In the genomic region with DNA sequence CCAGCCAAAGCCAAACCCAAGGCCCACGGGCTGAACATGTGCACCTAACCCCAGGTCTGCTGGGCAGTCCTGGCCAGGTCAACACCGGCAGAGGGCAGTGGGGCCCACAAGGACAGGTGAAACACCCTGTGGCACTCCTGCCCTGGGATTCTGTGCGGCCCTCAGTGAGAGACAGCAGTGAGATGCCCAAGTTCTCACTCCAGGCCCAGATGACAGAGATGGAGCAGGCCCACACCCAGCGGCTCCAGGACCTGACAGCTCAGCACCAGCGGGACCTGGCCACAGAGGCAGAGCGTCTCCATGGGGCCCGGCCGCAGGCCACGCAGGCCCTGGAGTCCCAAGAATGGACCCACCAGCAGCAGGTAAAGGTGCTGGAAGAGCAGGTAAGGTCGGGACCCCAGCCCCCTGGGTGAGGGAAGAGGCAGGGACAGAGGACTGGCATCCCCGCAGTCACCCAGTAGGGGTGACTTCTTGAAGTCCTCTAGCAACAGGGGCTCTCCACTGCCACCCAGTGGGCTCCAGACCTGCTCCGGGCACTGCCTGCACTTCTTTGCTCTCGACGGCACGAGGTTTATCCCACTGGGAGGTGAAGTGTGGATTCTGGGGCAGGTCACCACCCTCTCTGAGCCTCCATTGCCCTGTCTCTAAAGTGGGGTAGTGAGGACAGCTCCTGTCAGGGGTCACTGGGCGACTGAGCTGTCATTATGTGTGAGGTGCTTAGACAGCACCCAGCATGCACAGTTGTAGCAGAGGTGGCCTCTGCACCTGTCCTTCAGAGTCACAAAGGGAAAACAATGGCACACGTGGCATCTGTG, we compare ENCODE assay signal across 9 cellular contexts. TPM values are rescaled to one million over a fixed set of nuclear protein-coding genes. Genes with fewer than 3 reads are reported as not detected.
DNase-seq lines count a peak whose midpoint lies in the region; ATAC-seq and TF ChIP-seq lines count a peak whose summit lies in the region.
"Had no signal": no experiment of that assay in that cellular context is flagged by ENCODE, and none has a peak within 500 bp of the region (broad histone marks: within the 10 kb centered on the region; RNA-seq: fewer than 3 reads in every experiment).

No MANE protein-coding gene starts in this region.

- intact Hi-C loops in left colon (cut with DNase I, micrococcal nuclease), result no loop called here

- DNase-seq in AML-193 (lab: John Stamatoyannopoulos, UW) (peak; percentile 21 to 23), HT1080 (ENCODE audit: low read depth) (peak; percentile 40), left colon (peak; percentile 17 to 64)
- no peak for DNase-seq in stimulated activated naive CD4-positive, alpha-beta T cell (lab: John Stamatoyannopoulos, UW)
- DNase-seq in stimulated activated CD4-positive, alpha-beta T cell treated with anti-CD3 and anti-CD28 coated beads, Interleukin-12 subunit alpha, Interleukin-12 subunit beta, amount 100 ng/mL, for 4 hours, result no peak
- DNase-seq: activated T-cell treated with anti-CD3 and anti-CD28 coated beads, Interleukin-2, amount 50 U/mL, for 72 hours had no signal

- peak; percentile 48 for ATAC-seq in left colon
- no peak for ATAC-seq in HG03354 (IDR thresholded peaks at IDR 0.05; ENCODE audit: poor library complexity, severe bottlenecking, unreplicated experiment)
- no peak for ATAC-seq in HG03442 (IDR thresholded peaks at IDR 0.05; ENCODE audit: unreplicated experiment)
- ATAC-seq: activated T-cell treated with anti-CD3 and anti-CD28 coated beads, Interleukin-2, amount 50 U/mL, for 72 hours had no signal

- peak overlapping the region; percentile 87; the same call in 1 of the 2 replicates for H3K27ac ChIP-seq in VCaP

- TF ChIP-seq CTCF in VCaP (conservative IDR thresholded peaks at IDR 0.05), result peak; percentile 47; the same call in 1 of the 2 replicates

RNA-seq across cellular contexts. Expression of a gene that starts 8.8 kb away (rescaled TPM):
- 1.8 and 2.7 TPM in 2 replicates for total RNA-seq in HT1080 (2014; rRNA removed; shearing (Covaris generic))
- 2.6 and 4.8 TPM in 2 replicates for polyA plus RNA-seq in HT1080 (2015; cell fraction: cytosol; rRNA removed)
- 7.6 and 8.4 TPM in 2 replicates for polyA plus RNA-seq in HT1080 (2015; cell fraction: nucleus; rRNA removed)
- total RNA-seq in left colon, result 10 to 100 TPM in 1 of 2 donors, 1 to 10 TPM in 1; 9.4 to 10.1 TPM

Comparison
In these comparisons a context has a peak if more than half of its experiments do, and no peak if none do; other contexts are left out.
1. DNase-seq: peak in AML-193 (2 of 2), HT1080 (single experiment) and left colon (2 of 2); none in stimulated activated naive CD4-positive, alpha-beta T cell (0 of 6) and stimulated activated CD4-positive, alpha-beta T cell treated with anti-CD3 and anti-CD28 coated beads, Interleukin-12 subunit alpha, Interleukin-12 subunit beta, amount 100 ng/mL, for 4 hours (single experiment).